ENCODE assay signal across 1 cellular context in the genomic region with DNA sequence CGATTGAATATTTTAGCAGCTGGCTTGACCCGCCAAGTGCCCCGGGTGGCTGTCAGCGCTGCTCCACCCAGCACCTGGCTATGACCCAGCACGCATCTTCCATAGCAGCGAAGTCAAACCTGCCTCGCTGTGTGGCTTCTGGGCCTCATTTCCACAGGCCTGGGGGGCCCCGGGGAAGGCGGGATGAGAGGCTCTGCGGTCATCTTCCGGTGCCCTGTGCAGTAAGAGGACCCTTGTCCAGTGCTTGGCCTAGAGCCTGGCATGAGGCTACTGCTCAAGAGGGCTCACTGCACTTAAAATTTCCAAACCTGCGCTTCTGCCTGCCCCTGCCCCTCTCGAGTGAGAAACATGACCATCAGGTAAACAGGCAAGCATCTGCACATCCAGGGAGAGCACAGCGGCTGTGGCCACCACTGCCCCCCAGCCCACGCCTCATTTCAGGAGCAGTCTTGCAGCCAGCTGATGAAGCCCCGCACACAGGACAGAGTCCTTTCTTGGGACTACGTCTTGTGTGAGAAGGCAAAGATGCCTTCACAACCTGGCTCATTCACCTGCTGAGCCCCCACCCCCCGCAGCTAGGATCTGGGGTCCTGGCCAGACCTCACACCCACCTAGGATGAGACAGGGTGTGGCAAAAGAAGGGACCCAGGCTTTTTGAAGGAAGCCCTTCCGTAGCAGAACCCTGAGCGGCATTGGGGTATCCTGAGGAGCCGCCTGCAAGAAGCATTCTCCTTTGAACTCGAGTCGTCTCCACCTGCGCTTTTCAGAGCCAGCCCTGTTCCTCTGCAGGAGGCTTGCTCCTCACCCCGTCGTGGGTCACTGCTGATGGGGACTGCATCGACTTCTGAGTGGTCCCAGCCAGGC.
TF ChIP-seq lines count a peak whose summit lies in the region.

No MANE protein-coding gene starts in this region.

TF ChIP-seq in H1, 55 proteins besides CTCF, POLR2A, EP300 and RAD21 (continued from another document):
- TF ChIP-seq, protein P1, sequence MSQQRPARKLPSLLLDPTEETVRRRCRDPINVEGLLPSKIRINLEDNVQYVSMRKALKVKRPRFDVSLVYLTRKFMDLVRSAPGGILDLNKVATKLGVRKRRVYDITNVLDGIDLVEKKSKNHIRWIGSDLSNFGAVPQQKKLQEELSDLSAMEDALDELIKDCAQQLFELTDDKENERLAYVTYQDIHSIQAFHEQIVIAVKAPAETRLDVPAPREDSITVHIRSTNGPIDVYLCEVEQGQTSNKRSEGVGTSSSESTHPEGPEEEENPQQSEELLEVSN (IDR thresholded peaks at IDR 0.05) = 0 out of 2 replicates have a peak, but pooled peaks have one; percentile 1
- TF ChIP-seq BRCA1 (IDR thresholded peaks at IDR 0.05; ENCODE audit: low read depth, low read length) = no peak
- no peak for TF ChIP-seq SAP30 (IDR thresholded peaks at IDR 0.05; ENCODE audit: insufficient read depth, insufficient replicate concordance, low read length)
- no peak for TF ChIP-seq RFX5 (IDR thresholded peaks at IDR 0.05; ENCODE audit: borderline replicate concordance, low read depth, low read length)
- TF ChIP-seq CBX5 (IDR thresholded peaks at IDR 0.05; ENCODE audit: low read depth, low read length) = no peak
- TF ChIP-seq JUND (IDR thresholded peaks at IDR 0.05; ENCODE audit: low read length) = no peak
TF ChIP-seq in H1: peak in this region for 1.
